ENCODE assay signal across 10 cellular contexts in the genomic region with DNA sequence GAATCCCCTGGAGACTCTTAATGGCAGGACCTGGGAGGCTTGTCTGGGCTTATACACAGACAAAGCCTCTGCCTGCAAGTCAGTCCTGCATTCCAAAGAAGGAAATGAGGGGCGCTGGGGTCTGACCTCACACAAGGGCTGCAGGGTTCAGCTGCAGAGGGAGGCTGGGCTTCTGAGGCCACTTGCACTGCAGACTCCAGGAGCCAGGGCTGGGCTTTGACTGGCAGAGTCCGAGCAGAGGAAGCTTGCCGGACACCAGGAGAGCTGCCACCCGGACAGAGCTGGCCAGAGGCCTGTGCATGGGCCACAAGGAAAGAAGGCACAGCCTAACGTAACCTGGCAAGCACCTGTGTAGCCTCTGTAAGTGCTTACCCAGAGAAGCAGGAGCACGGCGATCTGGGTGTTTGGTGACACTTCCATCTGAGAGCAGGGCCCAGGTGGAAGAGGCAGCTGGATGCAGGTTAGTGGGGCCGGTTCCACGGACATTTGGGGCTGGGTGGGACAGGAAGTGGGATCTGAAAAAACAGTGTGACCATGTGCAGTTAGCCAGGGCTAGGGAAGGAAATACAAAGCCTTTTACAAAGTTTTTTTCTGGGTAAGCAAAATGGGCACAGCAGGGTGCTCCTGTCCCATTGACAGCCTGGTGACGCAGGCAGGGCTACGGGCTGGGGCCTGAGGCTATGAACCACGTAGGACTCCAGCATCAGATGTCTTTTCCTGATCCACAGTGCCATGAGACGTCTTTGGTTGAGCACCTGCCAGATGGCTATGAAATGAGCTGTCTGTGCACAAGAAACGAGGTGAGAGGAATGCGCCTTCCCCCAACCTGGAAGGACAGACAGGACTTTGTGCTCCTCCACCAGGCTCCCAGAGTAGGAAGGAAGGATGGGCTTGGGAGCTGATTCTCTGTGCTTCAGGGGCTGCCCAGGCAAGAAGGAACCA. TPM values are rescaled to one million over a fixed set of nuclear protein-coding genes. Genes with fewer than 3 reads are reported as not detected.
DNase-seq lines count a peak whose midpoint lies in the region; ATAC-seq and TF ChIP-seq lines count a peak whose summit lies in the region.
"Had no signal": no experiment of that assay in that cellular context is flagged by ENCODE, and none has a peak within 500 bp of the region (broad histone marks: within the 10 kb centered on the region; RNA-seq: fewer than 3 reads in every experiment).

No MANE protein-coding gene starts in this region.

- no TSS peak for BruUV-seq in A673 (replicated peaks; lab: Mats Ljungman, UMichigan)

- H3K27me3 Mint-ChIP-seq in H9 (ENCODE audit: low read depth) = peaks cover 3% of the 10 kb centered on the region
- H3K27me3 Mint-ChIP-seq in activated CD8-positive, alpha-beta T cell treated with anti-CD3 and anti-CD28 coated beads, Interleukin-2, amount 10 ng/mL, durations not matched to agents 7 days and 5 days (ENCODE audit: low read depth) = no peaks in the 10 kb centered on the region

- POLR2A ChIA-PET in A673 (lab: Charles Lee; ENCODE audit: low non-redundant PET) (no interaction called here), HEK293T (lab: Yijun Ruan, JAX) (no interaction called here)
- POLR2A ChIA-PET in activated CD8-positive, alpha-beta T cell treated with anti-CD3 and anti-CD28 coated beads, Interleukin-2, amount 10 ng/mL, durations not matched to agents 7 days and 5 days (lab: Charles Lee) = interaction anchor here (0.8 to 1.2 kb wide), 2 partner anchors 20 to 142 kb away, joined by 3 to 4 read pairs; no protein-coding TSS in a partner anchor

- H3K4me3 ChIP-seq in A673 (ENCODE audit: low read depth, low read length, poor library complexity, severe bottlenecking) = no peak overlapping the region
- H3K4me3 ChIP-seq in mesenchymal stem cell (ENCODE audit: insufficient read depth in 1 of 2, low read depth in 1 of 2, low read length in 2 of 2) = no peak overlapping the region
- H3K4me3 ChIP-seq in lower lobe of right lung = no peak overlapping the region
- H3K4me3 ChIP-seq: Peyer's patch, upper lobe of right lung had no signal

- no peak overlapping the region for H3K56ac ChIP-seq in H9 (ENCODE audit: insufficient read length, low read depth, low read length)

- no peak overlapping the region for H3K4me3 Mint-ChIP-seq in H9
- peak overlapping the region; percentile 23 for H3K4me3 Mint-ChIP-seq in activated CD8-positive, alpha-beta T cell treated with anti-CD3 and anti-CD28 coated beads, Interleukin-2, amount 10 ng/mL, durations not matched to agents 7 days and 5 days

- H4K20me1 ChIP-seq in H9 (ENCODE audit: control insufficient read depth, insufficient read depth, insufficient read length) = no peaks in the 10 kb centered on the region

- peak overlapping the region; percentile 16 to 88 (median 85); a peak in 6 of 7 replicates for H3K27ac Mint-ChIP-seq in H9
- peak overlapping the region; percentile 76 for H3K27ac Mint-ChIP-seq in activated CD8-positive, alpha-beta T cell treated with anti-CD3 and anti-CD28 coated beads, Interleukin-2, amount 10 ng/mL, durations not matched to agents 7 days and 5 days

- no peak overlapping the region for H2BK20ac ChIP-seq in H9 (ENCODE audit: low read depth, low read length, poor library complexity, severe bottlenecking)

- intact Hi-C loops in A673 (cut with micrococcal nuclease; ENCODE audit: unreplicated experiment) (no loop called here), lower lobe of right lung (cut with DNase I) (no loop called here)

- no peaks in the 10 kb centered on the region for H3K36me3 Mint-ChIP-seq in H9 (ENCODE audit: insufficient read depth in 1 of 3, low read depth in 3 of 3)
- H3K36me3 Mint-ChIP-seq in activated CD8-positive, alpha-beta T cell treated with anti-CD3 and anti-CD28 coated beads, Interleukin-2, amount 10 ng/mL, durations not matched to agents 7 days and 5 days (ENCODE audit: low read depth) = peaks cover 4% of the 10 kb centered on the region

- H3T11ph ChIP-seq in H9 (ENCODE audit: low read length) = no peak overlapping the region

- no peaks in the 10 kb centered on the region for H3K9me3 Mint-ChIP-seq in H9
- no peaks in the 10 kb centered on the region for H3K9me3 Mint-ChIP-seq in activated CD8-positive, alpha-beta T cell treated with anti-CD3 and anti-CD28 coated beads, Interleukin-2, amount 10 ng/mL, durations not matched to agents 7 days and 5 days (ENCODE audit: insufficient read depth)

- no peak overlapping the region for H4K8ac ChIP-seq in H9 (replicated peaks; ENCODE audit: insufficient read length, low read depth, low read length)
- peak overlapping the region; percentile 39 for H4K8ac ChIP-seq in mesenchymal stem cell (ENCODE audit: low read length)

- H2AK5ac ChIP-seq in H9 (ENCODE audit: insufficient read length, low read length) = no peak overlapping the region
- no peak overlapping the region for H2AK5ac ChIP-seq in mesenchymal stem cell (ENCODE audit: low read length, severe bottlenecking)

- DNase-seq in A673 (ENCODE audit: low spot score) = peak; percentile 69
- DNase-seq in H9 = peak; percentile 66
- no peak for DNase-seq in activated CD8-positive, alpha-beta T cell treated with anti-CD3 and anti-CD28 coated beads, Interleukin-2, amount 10 ng/mL, durations not matched to agents 7 days and 5 days
- DNase-seq in mesenchymal stem cell = no peak
- no peak for DNase-seq in cerebellar nuclear complex (lab: John Stamatoyannopoulos, UW)
- no peak for DNase-seq in lower lobe of right lung
- no peak for DNase-seq in HEK293T (ENCODE audit: extremely low spot score)
- DNase-seq: Peyer's patch, upper lobe of right lung had no signal

- no CpG with 5 or more reads among the region's 15 CpGs for WGBS in H9 (ENCODE audit: extremely low coverage, insufficient read length, low lambda C conversion rate)
- WGBS in mesenchymal stem cell = 57% methylated on average over 15 of the region's 15 CpGs

- ATAC-seq in activated CD8-positive, alpha-beta T cell treated with anti-CD3 and anti-CD28 coated beads, Interleukin-2, amount 10 ng/mL, durations not matched to agents 7 days and 5 days = no peak
- ATAC-seq in lower lobe of right lung = no peak
- ATAC-seq in GM21423 (IDR thresholded peaks at IDR 0.05; ENCODE audit: unreplicated experiment) = no peak
- ATAC-seq: upper lobe of right lung had no signal

- H3K9me3 ChIP-seq in A673 (ENCODE audit: low read depth, low read length, poor library complexity, severe bottlenecking) = no peaks in the 10 kb centered on the region
- H3K9me3 ChIP-seq in H9 (ENCODE audit: control insufficient read depth, low read depth, low read length) = no peaks in the 10 kb centered on the region
- H3K9me3 ChIP-seq in mesenchymal stem cell (ENCODE audit: control insufficient read depth, low read length) = no peaks in the 10 kb centered on the region
- H3K9me3 ChIP-seq in lower lobe of right lung = no peaks in the 10 kb centered on the region
- H3K9me3 ChIP-seq: Peyer's patch, upper lobe of right lung had no signal

- H3K27me3 ChIP-seq in A673 (replicated peaks; ENCODE audit: insufficient read depth, low read depth, low read length, poor library complexity) (no peaks in the 10 kb centered on the region), H9 (ENCODE audit: insufficient read depth, low read length) (no peaks in the 10 kb centered on the region), mesenchymal stem cell (ENCODE audit: control insufficient read depth in 1 of 2, insufficient read depth in 1 of 2, low read length in 2 of 2) (peaks cover 0 to 32% of the 10 kb centered on the region in 2 experiments), lower lobe of right lung (ENCODE audit: low read depth) (no peaks in the 10 kb centered on the region)
- H3K27me3 ChIP-seq: Peyer's patch, upper lobe of right lung had no signal

- H2BK5ac ChIP-seq in H9 (ENCODE audit: insufficient read length, low read length) (no peak overlapping the region), mesenchymal stem cell (ENCODE audit: low read depth, low read length, poor library complexity, severe bottlenecking) (no peak overlapping the region)

- H3K4ac ChIP-seq in H9 (ENCODE audit: low read depth, low read length) (no peak overlapping the region), mesenchymal stem cell (ENCODE audit: low read depth in 1 of 2, low read length in 2 of 2) (no peak overlapping the region)

- no peaks in the 10 kb centered on the region for H3K79me2 ChIP-seq in H9 (ENCODE audit: insufficient read depth, low read length)

- H3K36me3 ChIP-seq in A673 (ENCODE audit: insufficient read depth, low read length, poor library complexity, severe bottlenecking) = no peaks in the 10 kb centered on the region
- H3K36me3 ChIP-seq in mesenchymal stem cell (ENCODE audit: control insufficient read depth in 1 of 2, insufficient read depth in 2 of 2, low read depth in 1 of 2, low read length in 2 of 2) = no peaks in the 10 kb centered on the region
- no peaks in the 10 kb centered on the region for H3K36me3 ChIP-seq in lower lobe of right lung
- H3K36me3 ChIP-seq: Peyer's patch, upper lobe of right lung had no signal

- no peak overlapping the region for H2BK15ac ChIP-seq in H9 (ENCODE audit: low read depth, low read length)
- H2BK15ac ChIP-seq in mesenchymal stem cell (ENCODE audit: low read depth, poor library complexity, severe bottlenecking) = no peak overlapping the region

- peaks cover 3% of the 10 kb centered on the region for H3K23me2 ChIP-seq in H9 (ENCODE audit: insufficient read length, low read depth, low read length, poor library complexity, severe bottlenecking)

- peak overlapping the region; percentile 27; the same call in 1 of the 2 replicates for H3K14ac ChIP-seq in H9 (ENCODE audit: insufficient read depth, low read length)
- no peak overlapping the region for H3K14ac ChIP-seq in mesenchymal stem cell (ENCODE audit: low read length in 2 of 2)

- no peak overlapping the region for H2BK120ac ChIP-seq in H9 (ENCODE audit: low read depth, low read length, poor library complexity, severe bottlenecking)
- H2BK120ac ChIP-seq in mesenchymal stem cell (ENCODE audit: low read depth, low read length) = no peak overlapping the region

- no peak overlapping the region for H4K5ac ChIP-seq in H9 (ENCODE audit: insufficient read length, low read depth, low read length)

- H3K23ac ChIP-seq in H9 (ENCODE audit: insufficient read length, low read depth, low read length) = no peak overlapping the region
- H3K23ac ChIP-seq in mesenchymal stem cell (ENCODE audit: low read length in 2 of 2) = no peak overlapping the region

- H3K9ac ChIP-seq in H9 (ENCODE audit: extremely low read depth, insufficient read length, low read length) (no peak overlapping the region), mesenchymal stem cell (ENCODE audit: low read length) (no peak overlapping the region)

- H2AFZ ChIP-seq in H9 (ENCODE audit: low read length) (no peak overlapping the region), mesenchymal stem cell (ENCODE audit: low read depth, low read length) (no peak overlapping the region)

- H3K4me2 ChIP-seq in H9 (ENCODE audit: insufficient read depth, insufficient read length, low read length) = no peak overlapping the region
- H3K4me2 ChIP-seq in mesenchymal stem cell (ENCODE audit: low read length, poor library complexity, severe bottlenecking) = no peak overlapping the region

- TF ChIP-seq CTCF in A673 (conservative IDR thresholded peaks at IDR 0.05; ENCODE audit: low read depth, low read length) = no peak
- no peak for TF ChIP-seq CTCF in H9 (conservative IDR thresholded peaks at IDR 0.05)
- TF ChIP-seq CTCF in lower lobe of right lung (IDR thresholded peaks at IDR 0.05) = no peak

- H3K27ac ChIP-seq in A673 (ENCODE audit: low read depth, low read length, poor library complexity, severe bottlenecking) = peak overlapping the region; percentile 40
- H3K27ac ChIP-seq in H9 (ENCODE audit: insufficient read length, low read depth, low read length) = no peak overlapping the region
- no peak overlapping the region for H3K27ac ChIP-seq in mesenchymal stem cell (ENCODE audit: low read length, poor library complexity, severe bottlenecking)
- no peak overlapping the region for H3K27ac ChIP-seq in lower lobe of right lung
- H3K27ac ChIP-seq: upper lobe of right lung had no signal

- no peaks in the 10 kb centered on the region for H3K79me1 ChIP-seq in H9 (ENCODE audit: insufficient read depth, low read depth, low read length, poor library complexity, severe bottlenecking)
- H3K79me1 ChIP-seq in mesenchymal stem cell (replicated peaks; ENCODE audit: low read length, poor library complexity, severe bottlenecking) = no peaks in the 10 kb centered on the region

- peak overlapping the region; percentile 23 for H3K18ac ChIP-seq in H9 (ENCODE audit: insufficient read length, low read depth, low read length)
- H3K18ac ChIP-seq in mesenchymal stem cell (ENCODE audit: low read depth in 1 of 2, low read length in 2 of 2) = peak overlapping the region; percentile 11 to 16

- no peak overlapping the region for H4K91ac ChIP-seq in H9 (ENCODE audit: insufficient read length, low read depth, low read length)
- peak overlapping the region; percentile 25 for H4K91ac ChIP-seq in mesenchymal stem cell (ENCODE audit: low read length)

- H3K4me1 Mint-ChIP-seq in H9 = peaks cover 32 to 46% of the 10 kb centered on the region in 2 experiments
- peaks cover 76% of the 10 kb centered on the region for H3K4me1 Mint-ChIP-seq in activated CD8-positive, alpha-beta T cell treated with anti-CD3 and anti-CD28 coated beads, Interleukin-2, amount 10 ng/mL, durations not matched to agents 7 days and 5 days (ENCODE audit: low read depth)

- peaks cover 42% of the 10 kb centered on the region for H3K4me1 ChIP-seq in A673 (ENCODE audit: insufficient read depth, low read length, poor library complexity, severe bottlenecking)
- peaks cover 14% of the 10 kb centered on the region; the same call in 1 of the 2 replicates for H3K4me1 ChIP-seq in H9 (ENCODE audit: insufficient read depth, low read length)
- peaks cover 30% of the 10 kb centered on the region for H3K4me1 ChIP-seq in mesenchymal stem cell (ENCODE audit: control insufficient read depth, insufficient read depth, low read depth, low read length)
- peaks cover 44% of the 10 kb centered on the region for H3K4me1 ChIP-seq in lower lobe of right lung

- CTCF ChIA-PET in A673 (lab: Charles Lee) (interaction anchor here (0.8 kb wide), 1 partner anchor 10 kb away, joined by 3 read pairs; no protein-coding TSS in a partner anchor), HEK293T (lab: Yijun Ruan, JAX) (interaction anchor here (0.5 to 3.0 kb wide), 3 partner anchors 10 to 454 kb away, joined by 3 to 17 read pairs (median 6); no protein-coding TSS in a partner anchor)
- CTCF ChIA-PET in activated CD8-positive, alpha-beta T cell treated with anti-CD3 and anti-CD28 coated beads, Interleukin-2, amount 10 ng/mL, durations not matched to agents 7 days and 5 days (lab: Charles Lee) = interaction anchor here (1.3 kb wide), 1 partner anchor 20 kb away, joined by 3 read pairs; no protein-coding TSS in a partner anchor

- H2BK12ac ChIP-seq in H9 (ENCODE audit: insufficient read length, low read depth, low read length) (no peak overlapping the region), mesenchymal stem cell (ENCODE audit: low read length in 2 of 2) (no peak overlapping the region)

RNA-seq across cellular contexts. Expression of a gene that starts 37.3 kb away (rescaled TPM):
- total RNA-seq in A673 (2021) (147 and 174 TPM in 2 replicates), H9 (2021) (60.9 and 61.9 TPM in 2 replicates), lower lobe of right lung (56.4 TPM)
- total RNA-seq in activated CD8-positive, alpha-beta T cell treated with anti-CD3 and anti-CD28 coated beads, Interleukin-2, amount 10 ng/mL, durations not matched to agents 7 days and 5 days = 100 to 1,000 TPM; 226 to 234 TPM
- polyA plus RNA-seq in mesenchymal stem cell (2013, experiment 1 of 2) = 30.8 TPM
- 30.9 TPM for polyA plus RNA-seq in mesenchymal stem cell (2013, experiment 2 of 2)

Comparison
In these comparisons a context has a peak if more than half of its experiments do, and no peak if none do; other contexts are left out.
1. DNase-seq: peak in A673 (single experiment) and H9 (single experiment); none in activated CD8-positive, alpha-beta T cell treated with anti-CD3 and anti-CD28 coated beads, Interleukin-2, amount 10 ng/mL, durations not matched to agents 7 days and 5 days (single experiment), mesenchymal stem cell (single experiment), cerebellar nuclear complex (0 of 2), lower lobe of right lung (single experiment) and HEK293T (single experiment).